In the genomic region with DNA sequence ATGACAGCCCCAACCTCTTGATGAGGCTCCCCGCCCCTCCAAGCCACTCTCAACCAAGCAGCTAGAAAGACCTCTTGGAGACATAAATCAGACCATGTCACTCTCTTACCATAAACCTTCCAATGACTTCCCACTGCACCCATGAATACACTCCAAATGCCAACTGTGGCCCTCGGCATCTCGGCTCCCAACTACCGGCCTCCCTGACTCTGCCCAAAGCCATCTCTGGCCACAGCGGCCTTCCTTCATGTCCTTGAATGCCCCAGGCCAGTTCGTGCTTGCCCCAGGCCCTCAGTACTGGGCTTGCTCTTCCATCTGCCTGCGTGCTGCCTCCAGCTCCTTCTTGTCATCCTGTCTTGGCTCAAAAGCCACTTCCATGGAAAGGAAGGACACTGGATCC, we compare ENCODE assay signal across 1 cellular context.
TF ChIP-seq lines count a peak whose summit lies in the region.

No MANE protein-coding gene starts in this region.

TF ChIP-seq in H1, 55 proteins besides CTCF, POLR2A, EP300 and RAD21 (continued from another document):
- TF ChIP-seq ATF2 (IDR thresholded peaks at IDR 0.05; ENCODE audit: low read length) (no peak), ATF3 (IDR thresholded peaks at IDR 0.05; ENCODE audit: insufficient read depth, low read depth, low read length) (no peak), TEAD4 (IDR thresholded peaks at IDR 0.05; ENCODE audit: low read depth, low read length) (no peak), SIN3A (conservative IDR thresholded peaks at IDR 0.05 in 1 of 2, IDR thresholded peaks at IDR 0.05 in 1 of 2; ENCODE audit: low read depth in 1 of 2, low read length in 2 of 2) (no peak), NANOG (IDR thresholded peaks at IDR 0.05; ENCODE audit: insufficient read depth, low read depth, low read length, poor library complexity, severe bottlenecking) (no peak), SIRT6 (IDR thresholded peaks at IDR 0.05; ENCODE audit: low read length) (no peak), GTF2F1 (IDR thresholded peaks at IDR 0.05; ENCODE audit: borderline replicate concordance, low read depth, low read length) (no peak), SIX5 (IDR thresholded peaks at IDR 0.05; ENCODE audit: low read depth, low read length) (no peak), MAX (IDR thresholded peaks at IDR 0.05) (no peak)
- TF ChIP-seq, protein P1, sequence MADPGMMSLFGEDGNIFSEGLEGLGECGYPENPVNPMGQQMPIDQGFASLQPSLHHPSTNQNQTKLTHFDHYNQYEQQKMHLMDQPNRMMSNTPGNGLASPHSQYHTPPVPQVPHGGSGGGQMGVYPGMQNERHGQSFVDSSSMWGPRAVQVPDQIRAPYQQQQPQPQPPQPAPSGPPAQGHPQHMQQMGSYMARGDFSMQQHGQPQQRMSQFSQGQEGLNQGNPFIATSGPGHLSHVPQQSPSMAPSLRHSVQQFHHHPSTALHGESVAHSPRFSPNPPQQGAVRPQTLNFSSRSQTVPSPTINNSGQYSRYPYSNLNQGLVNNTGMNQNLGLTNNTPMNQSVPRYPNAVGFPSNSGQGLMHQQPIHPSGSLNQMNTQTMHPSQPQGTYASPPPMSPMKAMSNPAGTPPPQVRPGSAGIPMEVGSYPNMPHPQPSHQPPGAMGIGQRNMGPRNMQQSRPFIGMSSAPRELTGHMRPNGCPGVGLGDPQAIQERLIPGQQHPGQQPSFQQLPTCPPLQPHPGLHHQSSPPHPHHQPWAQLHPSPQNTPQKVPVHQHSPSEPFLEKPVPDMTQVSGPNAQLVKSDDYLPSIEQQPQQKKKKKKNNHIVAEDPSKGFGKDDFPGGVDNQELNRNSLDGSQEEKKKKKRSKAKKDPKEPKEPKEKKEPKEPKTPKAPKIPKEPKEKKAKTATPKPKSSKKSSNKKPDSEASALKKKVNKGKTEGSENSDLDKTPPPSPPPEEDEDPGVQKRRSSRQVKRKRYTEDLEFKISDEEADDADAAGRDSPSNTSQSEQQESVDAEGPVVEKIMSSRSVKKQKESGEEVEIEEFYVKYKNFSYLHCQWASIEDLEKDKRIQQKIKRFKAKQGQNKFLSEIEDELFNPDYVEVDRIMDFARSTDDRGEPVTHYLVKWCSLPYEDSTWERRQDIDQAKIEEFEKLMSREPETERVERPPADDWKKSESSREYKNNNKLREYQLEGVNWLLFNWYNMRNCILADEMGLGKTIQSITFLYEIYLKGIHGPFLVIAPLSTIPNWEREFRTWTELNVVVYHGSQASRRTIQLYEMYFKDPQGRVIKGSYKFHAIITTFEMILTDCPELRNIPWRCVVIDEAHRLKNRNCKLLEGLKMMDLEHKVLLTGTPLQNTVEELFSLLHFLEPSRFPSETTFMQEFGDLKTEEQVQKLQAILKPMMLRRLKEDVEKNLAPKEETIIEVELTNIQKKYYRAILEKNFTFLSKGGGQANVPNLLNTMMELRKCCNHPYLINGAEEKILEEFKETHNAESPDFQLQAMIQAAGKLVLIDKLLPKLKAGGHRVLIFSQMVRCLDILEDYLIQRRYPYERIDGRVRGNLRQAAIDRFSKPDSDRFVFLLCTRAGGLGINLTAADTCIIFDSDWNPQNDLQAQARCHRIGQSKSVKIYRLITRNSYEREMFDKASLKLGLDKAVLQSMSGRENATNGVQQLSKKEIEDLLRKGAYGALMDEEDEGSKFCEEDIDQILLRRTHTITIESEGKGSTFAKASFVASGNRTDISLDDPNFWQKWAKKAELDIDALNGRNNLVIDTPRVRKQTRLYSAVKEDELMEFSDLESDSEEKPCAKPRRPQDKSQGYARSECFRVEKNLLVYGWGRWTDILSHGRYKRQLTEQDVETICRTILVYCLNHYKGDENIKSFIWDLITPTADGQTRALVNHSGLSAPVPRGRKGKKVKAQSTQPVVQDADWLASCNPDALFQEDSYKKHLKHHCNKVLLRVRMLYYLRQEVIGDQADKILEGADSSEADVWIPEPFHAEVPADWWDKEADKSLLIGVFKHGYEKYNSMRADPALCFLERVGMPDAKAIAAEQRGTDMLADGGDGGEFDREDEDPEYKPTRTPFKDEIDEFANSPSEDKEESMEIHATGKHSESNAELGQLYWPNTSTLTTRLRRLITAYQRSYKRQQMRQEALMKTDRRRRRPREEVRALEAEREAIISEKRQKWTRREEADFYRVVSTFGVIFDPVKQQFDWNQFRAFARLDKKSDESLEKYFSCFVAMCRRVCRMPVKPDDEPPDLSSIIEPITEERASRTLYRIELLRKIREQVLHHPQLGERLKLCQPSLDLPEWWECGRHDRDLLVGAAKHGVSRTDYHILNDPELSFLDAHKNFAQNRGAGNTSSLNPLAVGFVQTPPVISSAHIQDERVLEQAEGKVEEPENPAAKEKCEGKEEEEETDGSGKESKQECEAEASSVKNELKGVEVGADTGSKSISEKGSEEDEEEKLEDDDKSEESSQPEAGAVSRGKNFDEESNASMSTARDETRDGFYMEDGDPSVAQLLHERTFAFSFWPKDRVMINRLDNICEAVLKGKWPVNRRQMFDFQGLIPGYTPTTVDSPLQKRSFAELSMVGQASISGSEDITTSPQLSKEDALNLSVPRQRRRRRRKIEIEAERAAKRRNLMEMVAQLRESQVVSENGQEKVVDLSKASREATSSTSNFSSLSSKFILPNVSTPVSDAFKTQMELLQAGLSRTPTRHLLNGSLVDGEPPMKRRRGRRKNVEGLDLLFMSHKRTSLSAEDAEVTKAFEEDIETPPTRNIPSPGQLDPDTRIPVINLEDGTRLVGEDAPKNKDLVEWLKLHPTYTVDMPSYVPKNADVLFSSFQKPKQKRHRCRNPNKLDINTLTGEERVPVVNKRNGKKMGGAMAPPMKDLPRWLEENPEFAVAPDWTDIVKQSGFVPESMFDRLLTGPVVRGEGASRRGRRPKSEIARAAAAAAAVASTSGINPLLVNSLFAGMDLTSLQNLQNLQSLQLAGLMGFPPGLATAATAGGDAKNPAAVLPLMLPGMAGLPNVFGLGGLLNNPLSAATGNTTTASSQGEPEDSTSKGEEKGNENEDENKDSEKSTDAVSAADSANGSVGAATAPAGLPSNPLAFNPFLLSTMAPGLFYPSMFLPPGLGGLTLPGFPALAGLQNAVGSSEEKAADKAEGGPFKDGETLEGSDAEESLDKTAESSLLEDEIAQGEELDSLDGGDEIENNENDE (IDR thresholded peaks at IDR 0.05; ENCODE audit: insufficient replicate concordance, low read length) = no peak
